In the genomic region with DNA sequence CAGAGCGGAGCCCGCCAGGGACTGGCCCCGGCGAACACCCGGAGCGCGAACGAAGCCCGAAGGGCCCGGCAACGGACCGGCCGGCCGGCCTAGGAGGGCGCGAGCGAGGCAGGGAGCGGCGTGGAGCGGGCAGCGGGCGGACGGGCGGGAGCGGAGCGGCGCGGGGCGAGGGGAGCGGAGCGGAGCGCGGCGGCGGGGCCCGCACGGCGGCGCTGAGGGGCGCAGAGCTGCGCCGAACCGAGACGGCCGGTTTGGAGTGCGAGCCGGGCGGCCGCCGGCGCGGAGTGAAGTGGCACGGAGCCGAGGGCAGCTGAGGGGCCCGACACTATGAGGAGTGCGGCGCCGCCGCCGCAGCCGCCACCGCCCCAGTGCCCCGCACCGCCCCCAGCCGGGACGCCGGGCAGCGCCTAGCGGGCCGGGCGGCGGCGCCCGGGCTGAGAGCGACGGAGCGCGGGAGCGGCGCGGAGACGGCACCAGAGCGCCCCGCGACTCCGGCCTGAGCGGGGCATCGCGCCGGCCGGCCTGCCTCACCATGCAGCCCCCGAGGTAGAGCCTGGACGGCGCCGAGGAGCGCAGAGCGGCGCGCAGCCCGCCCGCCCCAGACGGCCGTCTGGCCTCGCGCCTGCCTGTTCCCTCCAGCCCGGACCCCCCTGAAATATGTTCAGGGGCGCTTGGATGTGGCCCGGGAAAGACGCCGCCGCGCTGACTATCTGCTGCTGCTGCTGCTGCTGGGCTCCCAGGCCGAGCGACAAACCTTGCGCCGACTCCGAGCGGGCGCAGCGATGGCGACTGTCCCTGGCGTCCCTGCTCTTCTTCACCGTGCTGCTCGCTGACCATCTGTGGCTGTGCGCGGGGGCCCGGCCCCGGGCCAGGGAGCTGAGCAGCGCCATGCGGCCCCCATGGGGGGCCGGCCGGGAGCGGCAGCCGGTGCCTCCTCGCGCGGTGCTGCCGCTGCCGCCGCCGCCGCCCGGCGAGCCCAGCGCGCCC, we compare ENCODE assay signal across 8 cellular contexts. TPM values are rescaled to one million over a fixed set of nuclear protein-coding genes. Genes with fewer than 3 reads are reported as not detected.
A peak's percentile ranks its signal among the peaks of the same experiment; 100 is the strongest.
DNase-seq lines count a peak whose midpoint lies in the region; ATAC-seq and TF ChIP-seq lines count a peak whose summit lies in the region.

No MANE protein-coding gene starts in this region.

- H3K9ac ChIP-seq in rectal smooth muscle tissue (ENCODE audit: low read length) = no peak overlapping the region

- TF ChIP-seq POLR2A in GM18505 (IDR thresholded peaks at IDR 0.05; ENCODE audit: borderline replicate concordance, extremely low read depth, insufficient read depth, insufficient read length) = no peak

- H3K27me3 ChIP-seq in rectal smooth muscle tissue (ENCODE audit: control insufficient read depth, insufficient read depth, low read length) = peaks cover 3% of the 10 kb centered on the region

- H3K9me3 Mint-ChIP-seq in glutamatergic neuron (ENCODE audit: unreplicated experiment) = no peaks in the 10 kb centered on the region

- peaks cover 6% of the 10 kb centered on the region for H3K27me3 Mint-ChIP-seq in glutamatergic neuron (ENCODE audit: unreplicated experiment)

- peak overlapping the region; percentile 54 for H3K4me3 ChIP-seq in rectal smooth muscle tissue (ENCODE audit: low read length)

- ATAC-seq in GM18907 (IDR thresholded peaks at IDR 0.05; ENCODE audit: unreplicated experiment) = peak; percentile 17
- no peak for ATAC-seq in GM18505 (IDR thresholded peaks at IDR 0.05; ENCODE audit: unreplicated experiment)

- no peak overlapping the region for H3K27ac ChIP-seq in rectal smooth muscle tissue (ENCODE audit: low read depth, low read length)

- H3K4me1 ChIP-seq in rectal smooth muscle tissue (ENCODE audit: control insufficient read depth, insufficient read depth, low read length) = no peaks in the 10 kb centered on the region

- DNase-seq in NCI-H69 (lab: John Stamatoyannopoulos, UW) (peak; percentile 41), glutamatergic neuron (peak; percentile 52), NCI-H526 treated with DMSO at 0.1 percent for 48 hours (lab: John Stamatoyannopoulos, UW) (no peak), NCI-H524 treated with DMSO at 0.1 percent for 48 hours (lab: John Stamatoyannopoulos, UW) (no peak), nucleus accumbens (lab: John Stamatoyannopoulos, UW) (no peak)

- peak overlapping the region; percentile 63 for H3K4me3 Mint-ChIP-seq in glutamatergic neuron (ENCODE audit: unreplicated experiment)

- H3K36me3 ChIP-seq in rectal smooth muscle tissue (ENCODE audit: control insufficient read depth, insufficient read depth, low read length) = no peaks in the 10 kb centered on the region

- TF ChIP-seq CTCF in glutamatergic neuron (IDR thresholded peaks at IDR 0.05; ENCODE audit: partially characterized antibody, unreplicated experiment) = no peak

- peaks cover 5% of the 10 kb centered on the region for H3K4me1 Mint-ChIP-seq in glutamatergic neuron (ENCODE audit: low read depth, unreplicated experiment)

- no peak overlapping the region for H3K27ac Mint-ChIP-seq in glutamatergic neuron (ENCODE audit: unreplicated experiment)

- H3K36me3 Mint-ChIP-seq in glutamatergic neuron (ENCODE audit: unreplicated experiment) = no peaks in the 10 kb centered on the region

RNA-seq across cellular contexts. Expression of a gene that starts 0.8 kb away (rescaled TPM):
- 9.8 TPM for total RNA-seq in glutamatergic neuron (ENCODE audit: unreplicated experiment)

Comparison
In these comparisons a context has a peak if more than half of its experiments do, and no peak if none do; other contexts are left out.
1. DNase-seq: peak in NCI-H69 (single experiment) and glutamatergic neuron (single experiment); none in NCI-H526 treated with DMSO at 0.1 percent for 48 hours (single experiment), NCI-H524 treated with DMSO at 0.1 percent for 48 hours (single experiment) and nucleus accumbens (0 of 56).